27 cellular contexts compared by ENCODE assay signal in the genomic region with DNA sequence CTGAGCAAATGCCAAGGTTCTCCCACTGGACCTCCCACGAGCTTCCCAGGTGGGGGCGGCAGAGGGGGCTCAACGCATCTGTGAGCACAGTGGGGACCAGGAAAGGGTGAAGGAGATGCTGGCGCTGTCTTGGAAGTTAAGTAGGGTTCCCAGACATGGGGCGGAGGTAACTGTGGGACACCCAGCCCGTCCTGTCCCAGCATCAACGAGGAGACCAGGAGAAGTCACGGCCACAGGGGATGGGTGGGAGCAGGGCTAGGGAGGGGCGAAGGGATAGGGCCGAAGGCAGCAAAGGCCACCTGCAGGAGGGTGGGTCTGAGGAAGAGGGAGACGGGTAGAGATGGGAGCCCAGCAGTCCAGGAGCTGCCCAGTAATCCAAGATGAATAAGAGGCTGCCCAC.
DNase-seq lines count a peak whose midpoint lies in the region; ATAC-seq, FAIRE-seq and TF ChIP-seq lines count a peak whose summit lies in the region.
"Had no signal": no experiment of that assay in that cellular context is flagged by ENCODE, and none has a peak within 500 bp of the region (broad histone marks: within the 10 kb centered on the region; RNA-seq: fewer than 3 reads in every experiment).

No MANE protein-coding gene starts in this region.

- H3K27me3 ChIP-seq in heart right ventricle, result peaks cover 0 to 34% (median 3%) of the 10 kb centered on the region in 7 donors
- H3K27me3 ChIP-seq: BE2C; BLaER1 treated with 17β-estradiol and CSF1 and Interleukin-3, amounts not matched to agents 10 nM and 100 nM had no signal

- peaks cover 6% of the 10 kb centered on the region for H3K36me3 Mint-ChIP-seq in brain
- H3K36me3 Mint-ChIP-seq: CD14-positive monocyte had no signal

- H3K4me1 ChIP-seq in heart right ventricle, result peaks cover 0 to 8% (median 0%) of the 10 kb centered on the region in 9 donors
- H3K4me1 ChIP-seq in kidney (ENCODE audit: control insufficient read depth in 1 of 2, insufficient read depth in 1 of 2, low read depth in 1 of 2, low read length in 2 of 2), result no peaks in the 10 kb centered on the region
- H3K4me1 ChIP-seq: A549, BE2C had no signal

- intact Hi-C loops in Right ventricle myocardium superior (cut with DNase I), result no loop called here
- intact Hi-C loops in heart right ventricle (cut with DNase I), result no loop called here
- intact Hi-C loops in kidney (cut with DNase I), result no loop called here

- H3K27ac Mint-ChIP-seq in brain, result peak overlapping the region in 4 of 5 experiments; percentile 59 to 95 (median 86)
- H3K27ac Mint-ChIP-seq: CD14-positive monocyte; CD4-positive, alpha-beta T cell; HFFc6 had no signal

- H3K9me3 Mint-ChIP-seq in brain, result no peaks in the 10 kb centered on the region
- H3K9me3 Mint-ChIP-seq: CD14-positive monocyte; CD4-positive, alpha-beta T cell; HFFc6 had no signal

- H3K9me3 ChIP-seq in heart right ventricle (no peaks in the 10 kb centered on the region), kidney (ENCODE audit: control insufficient read depth in 1 of 2, low read length in 2 of 2) (no peaks in the 10 kb centered on the region)
- H3K9me3 ChIP-seq: A549; BE2C; BLaER1 treated with 17β-estradiol and CSF1 and Interleukin-3, amounts not matched to agents 10 nM and 100 nM had no signal

- no peaks in the 10 kb centered on the region for H3K36me3 ChIP-seq in heart right ventricle
- H3K36me3 ChIP-seq in kidney (ENCODE audit: control insufficient read depth in 1 of 2, insufficient read depth in 2 of 2, low read length in 2 of 2), result no peaks in the 10 kb centered on the region
- H3K36me3 ChIP-seq: BE2C; BLaER1 treated with 17β-estradiol and CSF1 and Interleukin-3, amounts not matched to agents 10 nM and 100 nM had no signal

- no peak for FAIRE-seq in kidney (lab: Jason Lieb, UNC)
- FAIRE-seq: A549, GM12891, GM18507, H1 had no signal

- 74% methylated on average over 11 of the region's 11 CpGs for whole genome bisulfite sequencing in heart right ventricle, 2 donors

- no peak overlapping the region for H3K9ac ChIP-seq in kidney (ENCODE audit: low read length in 2 of 2)
- H3K9ac ChIP-seq: BLaER1 treated with 17β-estradiol and CSF1 and Interleukin-3, amounts not matched to agents 10 nM and 100 nM; GM23248 had no signal

- DNase-seq in Right ventricle myocardium superior, result peak; percentile 14
- no peak for DNase-seq in heart right ventricle
- peak; percentile 60 for DNase-seq in kidney
- DNase-seq in NOMO-1 treated with dmso at 0.1 percent for 144 hours (lab: John Stamatoyannopoulos, UW; ENCODE audit: unreplicated experiment), result no peak
- DNase-seq in NCI-H1048 (lab: John Stamatoyannopoulos, UW), result no peak
- DNase-seq: 8988T; ACHN; AML-193; BE2C; Calu3; CD4-positive, alpha-beta T cell; COR-L47; DMS53; DMS79 treated with DMSO at 0.1 percent for 48 hours; GF-D8; GM23248; H7; HFFc6 had no signal

- peaks cover 63% of the 10 kb centered on the region for H3K4me1 Mint-ChIP-seq in brain
- H3K4me1 Mint-ChIP-seq: CD14-positive monocyte had no signal

- H3K27me3 Mint-ChIP-seq in brain, result no peaks in the 10 kb centered on the region

- H3K4me3 Mint-ChIP-seq in brain, result no peak overlapping the region
- H3K4me3 Mint-ChIP-seq: CD14-positive monocyte; CD4-positive, alpha-beta T cell; HFFc6 had no signal

- H3K4me3 ChIP-seq in heart right ventricle, result no peak overlapping the region
- H3K4me3 ChIP-seq in kidney (ENCODE audit: low read length in 2 of 2), result no peak overlapping the region
- H3K4me3 ChIP-seq: A549; BLaER1 treated with 17β-estradiol and CSF1 and Interleukin-3, amounts not matched to agents 10 nM and 100 nM; GM23248 had no signal

- ATAC-seq in Right ventricle myocardium superior (ENCODE audit: poor library complexity) (no peak), heart right ventricle (no peak), HG03097 (IDR thresholded peaks at IDR 0.05; ENCODE audit: low FRiP score, unreplicated experiment) (no peak)
- ATAC-seq: A549, HCT116 had no signal

- TF ChIP-seq CTCF in heart right ventricle (IDR thresholded peaks at IDR 0.05), result no peak
- TF ChIP-seq CTCF in brain (conservative IDR thresholded peaks at IDR 0.05), result no peak
- no peak for TF ChIP-seq CTCF in kidney (IDR thresholded peaks at IDR 0.05; ENCODE audit: borderline replicate concordance, extremely low read depth, insufficient read depth)

- H3K27ac ChIP-seq in heart right ventricle (no peak overlapping the region), kidney (ENCODE audit: low read depth in 2 of 2, low read length in 2 of 2) (no peak overlapping the region)
- H3K27ac ChIP-seq: A549; BLaER1 treated with 17β-estradiol and CSF1 and Interleukin-3, amounts not matched to agents 10 nM and 100 nM; GM23248 had no signal

Comparison
In these comparisons a context has a peak if more than half of its experiments do, and no peak if none do; other contexts are left out.
1. DNase-seq: peak in Right ventricle myocardium superior (single experiment) and kidney (single experiment); none in heart right ventricle (0 of 2), NOMO-1 treated with dmso at 0.1 percent for 144 hours (single experiment) and NCI-H1048 (single experiment).